ENCODE assay signal across 25 cellular contexts in the genomic region with DNA sequence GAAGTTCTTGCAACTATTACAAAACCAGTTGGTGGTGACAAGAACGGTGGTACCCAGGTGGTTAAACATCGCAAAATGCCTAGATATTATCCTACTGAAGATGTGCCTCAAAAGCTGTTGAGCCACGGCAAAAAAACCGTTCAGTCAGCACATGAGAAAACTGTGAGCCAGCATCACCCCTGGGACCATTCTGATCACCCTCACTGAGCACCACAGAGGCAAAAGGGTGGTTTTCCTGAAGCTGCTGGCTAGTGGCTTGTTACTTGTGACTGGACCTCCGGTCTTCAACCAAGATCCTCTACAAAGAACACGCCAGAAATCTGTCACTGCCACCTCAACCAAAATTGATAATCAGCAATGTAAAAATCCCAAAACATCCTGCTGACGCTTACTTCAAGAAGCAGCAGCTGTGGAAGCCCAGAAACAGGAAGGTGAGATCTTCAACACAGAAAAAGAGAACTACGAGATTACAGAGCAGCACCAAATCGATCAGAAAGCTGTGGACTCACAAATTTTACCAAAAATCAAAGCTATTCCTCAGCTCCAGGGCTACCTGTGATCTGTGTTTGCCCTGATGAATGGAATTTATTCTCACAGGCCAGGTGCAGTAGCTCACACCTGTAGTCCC.
"Had no signal": no experiment of that assay in that cellular context is flagged by ENCODE, and none has a peak within 500 bp of the region (broad histone marks: within the 10 kb centered on the region; RNA-seq: fewer than 3 reads in every experiment).

No MANE protein-coding gene starts in this region.

- H3K27me3 Mint-ChIP-seq: activated CD4-positive, alpha-beta T cell treated with anti-CD3 and anti-CD28 coated beads, Interleukin-2, amount 10 ng/mL, durations not matched to agents 7 days and 5 days; activated naive CD4-positive, alpha-beta T cell treated with anti-CD3 and anti-CD28 coated beads, Interleukin-2, amount 10 ng/mL, durations not matched to agents 7 days and 5 days; activated naive CD8-positive, alpha-beta T cell treated with anti-CD3 and anti-CD28 coated beads, Interleukin-2, amount 10 ng/mL, durations not matched to agents 7 days and 5 days; activated T-cell treated with anti-CD3 and anti-CD28 coated beads, Interleukin-2, amount 50 U/mL, for 24 hours had no signal

- H3K9me3 Mint-ChIP-seq: activated CD4-positive, alpha-beta memory T cell treated with anti-CD3 and anti-CD28 coated beads, Interleukin-2, amount 10 ng/mL, durations not matched to agents 7 days and 5 days; activated CD4-positive, alpha-beta T cell treated with anti-CD3 and anti-CD28 coated beads, Interleukin-2, amount 10 ng/mL, durations not matched to agents 7 days and 5 days; activated naive CD4-positive, alpha-beta T cell treated with anti-CD3 and anti-CD28 coated beads, Interleukin-2, amount 10 ng/mL, durations not matched to agents 7 days and 5 days; activated naive CD8-positive, alpha-beta T cell treated with anti-CD3 and anti-CD28 coated beads, Interleukin-2, amount 10 ng/mL, durations not matched to agents 7 days and 5 days; activated T-cell treated with anti-CD3 and anti-CD28 coated beads, Interleukin-2, amount 50 U/mL, for 24 hours; T-helper 2 cell treated with Interferon-gamma antibody and Interleukin-4, amounts not matched to agents 5 μg/mL and 100 μg/mL, for 36 hours had no signal

- H3K4me1 ChIP-seq: ascending aorta, gastroesophageal sphincter, pancreas, prostate gland, sigmoid colon, testis, transverse colon had no signal

- H3K4me1 Mint-ChIP-seq: activated CD4-positive, alpha-beta memory T cell treated with anti-CD3 and anti-CD28 coated beads, Interleukin-2, amount 10 ng/mL, durations not matched to agents 7 days and 5 days; activated CD4-positive, alpha-beta T cell treated with anti-CD3 and anti-CD28 coated beads, Interleukin-2, amount 10 ng/mL, durations not matched to agents 7 days and 5 days; activated naive CD4-positive, alpha-beta T cell treated with anti-CD3 and anti-CD28 coated beads, Interleukin-2, amount 10 ng/mL, durations not matched to agents 7 days and 5 days; activated naive CD8-positive, alpha-beta T cell treated with anti-CD3 and anti-CD28 coated beads, Interleukin-2, amount 10 ng/mL, durations not matched to agents 7 days and 5 days; brain; naive thymus-derived CD4-positive, alpha-beta T cell had no signal

- H3K27ac ChIP-seq: ascending aorta, coronary artery, gastroesophageal sphincter, hepatocyte, pancreas, prostate gland, sigmoid colon, testis, transverse colon had no signal

- H3K36me3 Mint-ChIP-seq: activated naive CD4-positive, alpha-beta T cell treated with anti-CD3 and anti-CD28 coated beads, Interleukin-2, amount 10 ng/mL, durations not matched to agents 7 days and 5 days; activated naive CD8-positive, alpha-beta T cell treated with anti-CD3 and anti-CD28 coated beads, Interleukin-2, amount 10 ng/mL, durations not matched to agents 7 days and 5 days; brain; naive thymus-derived CD4-positive, alpha-beta T cell had no signal

- DNase-seq: activated CD4-positive, alpha-beta memory T cell treated with anti-CD3 and anti-CD28 coated beads, Interleukin-2, amount 10 ng/mL, durations not matched to agents 7 days and 5 days; activated CD4-positive, alpha-beta T cell treated with anti-CD3 and anti-CD28 coated beads for 1 hour; activated CD4-positive, alpha-beta T cell treated with anti-CD3 and anti-CD28 coated beads, Interleukin-2, amount 10 ng/mL, durations not matched to agents 7 days and 5 days; activated CD8-positive, alpha-beta memory T cell treated with anti-CD3 and anti-CD28 coated beads, Interleukin-2, amount 50 U/mL, for 48 hours; activated gamma-delta T cell; activated naive CD4-positive, alpha-beta T cell treated with anti-CD3 and anti-CD28 coated beads, Interleukin-2, amount 10 ng/mL, durations not matched to agents 7 days and 5 days; activated naive CD8-positive, alpha-beta T cell treated with anti-CD3 and anti-CD28 coated beads, Interleukin-2, amount 10 ng/mL, durations not matched to agents 7 days and 5 days; activated T-cell treated with anti-CD3 and anti-CD28 coated beads, Interleukin-2, amount 50 U/mL, for 24 hours; islet precursor cell; left ventricle myocardium superior; naive thymus-derived CD4-positive, alpha-beta T cell; nucleus accumbens; pancreas; sigmoid colon; small intestine; stimulated activated naive CD4-positive, alpha-beta T cell treated with Interleukin-2 at 50 U/mL for 16 hours; testis; transverse colon had no signal

- H3K27ac Mint-ChIP-seq: activated CD4-positive, alpha-beta memory T cell treated with anti-CD3 and anti-CD28 coated beads, Interleukin-2, amount 10 ng/mL, durations not matched to agents 7 days and 5 days; activated CD4-positive, alpha-beta T cell treated with anti-CD3 and anti-CD28 coated beads, Interleukin-2, amount 10 ng/mL, durations not matched to agents 7 days and 5 days; activated naive CD4-positive, alpha-beta T cell treated with anti-CD3 and anti-CD28 coated beads, Interleukin-2, amount 10 ng/mL, durations not matched to agents 7 days and 5 days; activated naive CD8-positive, alpha-beta T cell treated with anti-CD3 and anti-CD28 coated beads, Interleukin-2, amount 10 ng/mL, durations not matched to agents 7 days and 5 days; activated T-cell treated with anti-CD3 and anti-CD28 coated beads, Interleukin-2, amount 50 U/mL, for 24 hours; brain; naive thymus-derived CD4-positive, alpha-beta T cell; T-helper 2 cell treated with Interferon-gamma antibody and Interleukin-4, amounts not matched to agents 5 μg/mL and 100 μg/mL, for 36 hours had no signal

- ATAC-seq: gastroesophageal sphincter; left ventricle myocardium superior; naive thymus-derived CD4-positive, alpha-beta T cell; pancreas had no signal

- H3K4me2 ChIP-seq: hepatocyte had no signal

- H3K36me3 ChIP-seq: ascending aorta, gastroesophageal sphincter, pancreas, prostate gland, sigmoid colon, transverse colon had no signal

- H3K27me3 ChIP-seq: ascending aorta, gastroesophageal sphincter, hepatocyte, pancreas, sigmoid colon, testis, transverse colon had no signal

- H3K9me3 ChIP-seq: ascending aorta, gastroesophageal sphincter, pancreas, prostate gland, sigmoid colon, testis, transverse colon had no signal

- H3K4me3 Mint-ChIP-seq: activated CD4-positive, alpha-beta memory T cell treated with anti-CD3 and anti-CD28 coated beads, Interleukin-2, amount 10 ng/mL, durations not matched to agents 7 days and 5 days; activated CD4-positive, alpha-beta T cell treated with anti-CD3 and anti-CD28 coated beads, Interleukin-2, amount 10 ng/mL, durations not matched to agents 7 days and 5 days; activated naive CD4-positive, alpha-beta T cell treated with anti-CD3 and anti-CD28 coated beads, Interleukin-2, amount 10 ng/mL, durations not matched to agents 7 days and 5 days; activated naive CD8-positive, alpha-beta T cell treated with anti-CD3 and anti-CD28 coated beads, Interleukin-2, amount 10 ng/mL, durations not matched to agents 7 days and 5 days; activated T-cell treated with anti-CD3 and anti-CD28 coated beads, Interleukin-2, amount 50 U/mL, for 24 hours; brain; naive thymus-derived CD4-positive, alpha-beta T cell; T-helper 2 cell treated with Interferon-gamma antibody and Interleukin-4, amounts not matched to agents 5 μg/mL and 100 μg/mL, for 36 hours had no signal

- H3K4me3 ChIP-seq: ascending aorta, coronary artery, gastroesophageal sphincter, hepatocyte, pancreas, prostate gland, sigmoid colon, testis, transverse colon had no signal
